ENCODE assay signal across 9 cellular contexts in the genomic region with DNA sequence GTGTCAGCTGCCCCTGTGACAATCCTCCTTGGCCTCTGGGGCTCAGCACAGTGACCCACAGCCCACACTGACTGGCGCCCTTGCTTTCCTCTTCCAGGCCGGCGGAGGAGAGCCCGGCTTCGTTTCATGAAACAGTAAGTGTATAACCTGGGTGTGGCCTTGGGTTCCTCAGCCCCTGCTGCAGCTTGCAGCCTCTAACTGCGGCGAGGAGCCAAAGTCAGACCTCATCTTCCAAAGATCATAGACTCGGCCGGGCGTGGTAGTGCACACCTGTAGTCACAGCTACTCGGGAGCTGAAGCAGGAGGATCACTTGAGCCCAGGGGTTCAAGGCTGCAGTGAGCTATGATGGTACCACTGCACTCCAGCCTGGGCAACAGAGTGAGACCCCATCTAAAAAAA. TPM values are rescaled to one million over a fixed set of nuclear protein-coding genes. Genes with fewer than 3 reads are reported as not detected.
"Had no signal": no experiment of that assay in that cellular context is flagged by ENCODE, and none has a peak within 500 bp of the region (broad histone marks: within the 10 kb centered on the region; RNA-seq: fewer than 3 reads in every experiment).

No MANE protein-coding gene starts in this region.

RNA-seq across cellular contexts. Expression of a gene that starts 17.0 kb away (rescaled TPM):
- total RNA-seq: activated B cell treated with CpG ODN at 0.5 μM for 24 hours, astrocyte, bronchial epithelial cell, cardiac septum, cerebellum, dermis blood vessel endothelial cell, fibroblast of lung, fibroblast of villous mesenchyme, T-helper 17 cell had no signal
